ENCODE assay signal across 1 cellular context in the genomic region with DNA sequence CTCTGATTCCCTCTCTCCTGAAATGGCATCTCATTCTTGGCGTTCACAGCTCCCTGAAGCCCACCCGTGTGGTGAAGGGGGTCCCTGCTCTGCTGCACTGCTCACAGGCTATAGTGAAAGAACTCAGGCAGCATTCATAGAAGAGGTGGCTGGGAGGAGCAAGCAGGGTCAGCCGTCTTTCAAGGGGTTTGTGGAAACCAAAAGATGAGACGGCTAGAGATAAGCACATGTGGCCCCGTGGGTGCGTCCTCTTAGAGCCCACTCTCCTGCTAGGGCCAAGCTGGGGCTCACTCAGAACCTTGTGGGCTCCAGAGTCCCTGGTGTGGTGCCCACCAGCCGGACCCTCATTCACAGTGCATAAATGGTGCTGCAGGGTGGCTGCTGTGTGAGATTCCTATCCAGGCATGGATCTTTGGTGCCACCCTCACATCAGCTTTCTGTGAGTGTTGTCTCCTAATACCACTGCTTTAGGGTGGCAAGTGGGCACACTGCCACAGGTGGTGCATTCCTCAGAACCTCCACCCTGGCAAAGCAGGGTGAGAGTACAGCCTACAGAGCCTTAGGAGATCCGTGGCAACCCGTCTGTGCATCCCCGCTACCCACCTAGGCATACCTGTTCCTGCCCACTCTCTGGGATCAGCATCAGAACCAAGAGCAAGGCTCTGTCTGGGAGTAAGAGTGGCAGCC.
TF ChIP-seq lines count a peak whose summit lies in the region.

No MANE protein-coding gene starts in this region.

TF ChIP-seq in H1, 55 proteins besides CTCF, POLR2A, EP300 and RAD21:
- TF ChIP-seq HDAC2 (IDR thresholded peaks at IDR 0.05; ENCODE audit: borderline replicate concordance in 1 of 2, low read depth in 2 of 2, low read length in 2 of 2): no peak
- TF ChIP-seq RFX5 (IDR thresholded peaks at IDR 0.05; ENCODE audit: borderline replicate concordance, low read depth, low read length): no peak
- TF ChIP-seq NANOG (IDR thresholded peaks at IDR 0.05; ENCODE audit: insufficient read depth, low read depth, low read length, poor library complexity, severe bottlenecking): no peak
- no peak for TF ChIP-seq SP2 (IDR thresholded peaks at IDR 0.05; ENCODE audit: low read length)
- no peak for TF ChIP-seq TAF1 (IDR thresholded peaks at IDR 0.05; ENCODE audit: low read depth, low read length)
- no peak for TF ChIP-seq BCL11A (IDR thresholded peaks at IDR 0.05; ENCODE audit: low read depth in 2 of 2, low read length in 2 of 2)
- no peak for TF ChIP-seq HDAC6 (IDR thresholded peaks at IDR 0.05; ENCODE audit: low read depth, low read length)
- TF ChIP-seq, protein P1, sequence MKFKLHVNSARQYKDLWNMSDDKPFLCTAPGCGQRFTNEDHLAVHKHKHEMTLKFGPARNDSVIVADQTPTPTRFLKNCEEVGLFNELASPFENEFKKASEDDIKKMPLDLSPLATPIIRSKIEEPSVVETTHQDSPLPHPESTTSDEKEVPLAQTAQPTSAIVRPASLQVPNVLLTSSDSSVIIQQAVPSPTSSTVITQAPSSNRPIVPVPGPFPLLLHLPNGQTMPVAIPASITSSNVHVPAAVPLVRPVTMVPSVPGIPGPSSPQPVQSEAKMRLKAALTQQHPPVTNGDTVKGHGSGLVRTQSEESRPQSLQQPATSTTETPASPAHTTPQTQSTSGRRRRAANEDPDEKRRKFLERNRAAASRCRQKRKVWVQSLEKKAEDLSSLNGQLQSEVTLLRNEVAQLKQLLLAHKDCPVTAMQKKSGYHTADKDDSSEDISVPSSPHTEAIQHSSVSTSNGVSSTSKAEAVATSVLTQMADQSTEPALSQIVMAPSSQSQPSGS (IDR thresholded peaks at IDR 0.05; ENCODE audit: low read length): no peak
- TF ChIP-seq CBX5 (IDR thresholded peaks at IDR 0.05; ENCODE audit: low read depth, low read length): no peak
- TF ChIP-seq RBBP5 (IDR thresholded peaks at IDR 0.05; ENCODE audit: borderline replicate concordance, low read depth, low read length): no peak
- TF ChIP-seq SUZ12 (IDR thresholded peaks at IDR 0.05; ENCODE audit: low read length): no peak
